In the genomic region with DNA sequence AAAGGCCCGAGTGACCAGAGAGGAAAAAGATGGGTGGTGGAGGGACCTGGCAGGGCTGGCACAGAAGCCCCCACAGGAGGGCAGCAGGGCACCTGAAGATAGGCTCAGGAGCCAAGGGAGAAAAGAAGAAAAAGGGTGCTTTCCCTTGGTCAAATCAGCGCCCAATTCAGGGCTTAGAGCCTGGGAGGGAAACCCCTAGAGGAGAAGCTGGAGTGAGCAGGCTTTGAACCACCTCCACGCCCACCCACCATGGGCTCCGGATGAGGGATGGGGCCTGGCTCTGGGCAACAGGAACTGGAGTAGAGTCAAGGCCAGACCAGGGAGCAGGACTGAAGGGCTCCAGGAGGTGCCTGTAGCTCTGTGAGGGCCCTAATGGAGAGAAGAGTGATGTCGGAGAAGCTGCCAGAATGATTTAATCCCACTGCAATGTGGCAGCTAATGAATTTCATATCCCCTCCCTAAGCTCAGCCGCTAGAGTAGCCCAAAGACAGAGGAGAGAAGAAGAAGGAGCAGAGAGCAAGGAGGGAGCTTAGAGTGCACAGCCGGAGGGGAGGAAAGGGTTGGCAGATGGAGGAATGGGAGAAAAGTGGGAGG, we compare ENCODE assay signal across 12 cellular contexts. TPM values are rescaled to one million over a fixed set of nuclear protein-coding genes. Genes with fewer than 3 reads are reported as not detected.
DNase-seq lines count a peak whose midpoint lies in the region; ATAC-seq, FAIRE-seq and TF ChIP-seq lines count a peak whose summit lies in the region.
"Had no signal": no experiment of that assay in that cellular context is flagged by ENCODE, and none has a peak within 500 bp of the region (broad histone marks: within the 10 kb centered on the region; RNA-seq: fewer than 3 reads in every experiment).

No MANE protein-coding gene starts in this region.

- H3K27ac Mint-ChIP-seq in naive thymus-derived CD4-positive, alpha-beta T cell = no peak overlapping the region
- H3K27ac Mint-ChIP-seq: activated T-cell treated with anti-CD3 and anti-CD28 coated beads, Interleukin-2, amount 50 U/mL, for 24 hours; naive thymus-derived CD8-positive, alpha-beta T cell had no signal

- H3K27me3 ChIP-seq in RWPE2 (ENCODE audit: insufficient read depth, poor library complexity, severe bottlenecking) = no peaks in the 10 kb centered on the region
- H3K27me3 ChIP-seq in sigmoid colon = no peaks in the 10 kb centered on the region
- peaks cover 4 to 21% of the 10 kb centered on the region in 2 experiments; a peak in 4 of 5 replicates for H3K27me3 ChIP-seq in HepG2 (ENCODE audit: control insufficient read depth in 1 of 2, insufficient read depth in 2 of 2, low read length in 2 of 2)
- no peaks in the 10 kb centered on the region for H3K27me3 ChIP-seq in naive thymus-derived CD4-positive, alpha-beta T cell (ENCODE audit: control insufficient read depth in 2 of 2, insufficient read depth in 2 of 2, low read length in 2 of 2)

- H3K36me3 ChIP-seq in RWPE2 (ENCODE audit: low read depth) (no peaks in the 10 kb centered on the region), sigmoid colon (no peaks in the 10 kb centered on the region), HepG2 (replicated peaks in 1 of 2; ENCODE audit: control insufficient read depth in 1 of 2, insufficient read depth in 2 of 2, low read length in 2 of 2) (no peaks in the 10 kb centered on the region)
- H3K36me3 ChIP-seq in naive thymus-derived CD4-positive, alpha-beta T cell (ENCODE audit: control insufficient read depth in 2 of 3, insufficient read depth in 3 of 3, low read length in 3 of 3) = no peaks in the 10 kb centered on the region

- peaks cover 0 to 2% (median 0%) of the 10 kb centered on the region in 11 donors for H3K9me3 Mint-ChIP-seq in naive thymus-derived CD4-positive, alpha-beta T cell
- H3K9me3 Mint-ChIP-seq: activated T-cell treated with anti-CD3 and anti-CD28 coated beads, Interleukin-2, amount 50 U/mL, for 24 hours; naive thymus-derived CD8-positive, alpha-beta T cell had no signal

- no peaks in the 10 kb centered on the region for H3K79me2 ChIP-seq in HepG2 (ENCODE audit: insufficient read depth, low read length)

- H3K9ac ChIP-seq in HepG2 (ENCODE audit: insufficient read depth, low read depth, low read length) = no peak overlapping the region

- TF ChIP-seq POLR2A in sigmoid colon (IDR thresholded peaks at IDR 0.05) (no peak), HepG2 (IDR thresholded peaks at IDR 0.05; ENCODE audit: insufficient read depth in 1 of 2, low read depth in 2 of 2, low read length in 2 of 2) (no peak)

- DNase-seq in GM03348 (ENCODE audit: low spot score) (peak; percentile 70), RWPE2 (ENCODE audit: low spot score) (no peak), Right ventricle myocardium superior (no peak), sigmoid colon (no peak), mucosa of gallbladder (ENCODE audit: low spot score) (no peak), HepG2 (ENCODE audit: low spot score) (no peak)
- DNase-seq in naive thymus-derived CD4-positive, alpha-beta T cell = no peak
- DNase-seq: activated T-cell treated with anti-CD3 and anti-CD28 coated beads, Interleukin-2, amount 50 U/mL, for 24 hours; naive thymus-derived CD8-positive, alpha-beta T cell had no signal

- TF ChIP-seq CTCF in RWPE2 (IDR thresholded peaks at IDR 0.05; ENCODE audit: poor library complexity, severe bottlenecking) (peak; percentile 27), sigmoid colon (IDR thresholded peaks at IDR 0.05) (peak in 3 of 4 experiments; percentile 14 to 44 (median 40)), HepG2 (CRISPR knock-in tag; IDR thresholded peaks at IDR 0.05) (no peak)

- no peaks in the 10 kb centered on the region for H4K20me1 ChIP-seq in HepG2 (ENCODE audit: insufficient read depth, low read length)

- peaks cover 4% of the 10 kb centered on the region for H3K4me1 ChIP-seq in RWPE2 (ENCODE audit: insufficient read depth, poor library complexity, severe bottlenecking)
- H3K4me1 ChIP-seq in sigmoid colon = peaks cover 0 to 68% (median 60%) of the 10 kb centered on the region in 4 donors
- H3K4me1 ChIP-seq in HepG2 (ENCODE audit: insufficient read depth, low read length) = no peaks in the 10 kb centered on the region
- no peaks in the 10 kb centered on the region for H3K4me1 ChIP-seq in naive thymus-derived CD4-positive, alpha-beta T cell (ENCODE audit: control insufficient read depth in 2 of 2, insufficient read depth in 2 of 2, low read length in 2 of 2)

- H3K27me3 Mint-ChIP-seq in naive thymus-derived CD4-positive, alpha-beta T cell = peaks cover 21 to 37% (median 27%) of the 10 kb centered on the region in 5 donors

- CTCF ChIA-PET in HepG2 (lab: Yijun Ruan, JAX; ENCODE audit: low intra/inter-chr PET ratio, low total read pairs) = no interaction called here
- CTCF ChIA-PET in naive thymus-derived CD4-positive, alpha-beta T cell (lab: Charles Lee) = interaction anchor here (0.5 kb wide), 1 partner anchor 298 kb away, joined by 3 read pairs; no protein-coding TSS in a partner anchor

- H3K27ac ChIP-seq in RWPE2 (ENCODE audit: poor library complexity, severe bottlenecking) = no peak overlapping the region
- H3K27ac ChIP-seq in sigmoid colon = peak overlapping the region; percentile 89 to 95 (median 94)
- no peak overlapping the region for H3K27ac ChIP-seq in HepG2 (ENCODE audit: extremely low read length, insufficient read depth, low read length)
- no peak overlapping the region for H3K27ac ChIP-seq in naive thymus-derived CD4-positive, alpha-beta T cell (ENCODE audit: low read depth, low read length)
- H3K27ac ChIP-seq: epithelial cell of prostate had no signal

- no peak overlapping the region for H2AFZ ChIP-seq in HepG2 (ENCODE audit: low read length)

- in situ Hi-C loops in HepG2 (cut with HindIII; ENCODE audit: extremely low pct_ligation_motif_present, low pct_unique_long_range_greater_than_20kb) = no loop called here

- WGBS in sigmoid colon, 2 donors = 76 to 79% methylated on average over 7 of the region's 7 CpGs
- 22% methylated on average over 7 of the region's 7 CpGs for WGBS in HepG2 (ENCODE audit: low lambda C conversion rate)

- no peak for FAIRE-seq in HepG2 (lab: Jason Lieb, UNC)

- H3K4me1 Mint-ChIP-seq in naive thymus-derived CD4-positive, alpha-beta T cell = peaks cover 0 to 3% (median 0%) of the 10 kb centered on the region in 7 donors

- POLR2A ChIA-PET in HepG2 (lab: Yijun Ruan, JAX) = no interaction called here
- POLR2A ChIA-PET in naive thymus-derived CD4-positive, alpha-beta T cell (lab: Charles Lee) = no interaction called here

- H3K4me3 Mint-ChIP-seq in naive thymus-derived CD4-positive, alpha-beta T cell = no peak overlapping the region
- H3K4me3 Mint-ChIP-seq: activated T-cell treated with anti-CD3 and anti-CD28 coated beads, Interleukin-2, amount 50 U/mL, for 24 hours; naive thymus-derived CD8-positive, alpha-beta T cell had no signal

- no TSS peak for BruUV-seq in HepG2 (replicated peaks; lab: Mats Ljungman, UMichigan)

- H3K9me3 ChIP-seq in RWPE2 (ENCODE audit: severe bottlenecking) (no peaks in the 10 kb centered on the region), sigmoid colon (no peaks in the 10 kb centered on the region), HepG2 (ENCODE audit: low read length) (no peaks in the 10 kb centered on the region)
- H3K9me3 ChIP-seq in naive thymus-derived CD4-positive, alpha-beta T cell (ENCODE audit: control insufficient read depth in 2 of 3, low read length in 3 of 3) = no peaks in the 10 kb centered on the region

- H3K36me3 Mint-ChIP-seq in naive thymus-derived CD4-positive, alpha-beta T cell = no peaks in the 10 kb centered on the region
- H3K36me3 Mint-ChIP-seq: naive thymus-derived CD8-positive, alpha-beta T cell had no signal

- TF ChIP-seq EP300 in sigmoid colon (IDR thresholded peaks at IDR 0.05) (no peak), HepG2 (IDR thresholded peaks at IDR 0.05; ENCODE audit: low read depth in 2 of 2, low read length in 2 of 2) (no peak), HepG2 (CRISPR knock-in tag; IDR thresholded peaks at IDR 0.05; ENCODE audit: borderline replicate concordance) (no peak)

- H3K4me3 ChIP-seq in RWPE2 (ENCODE audit: severe bottlenecking) = no peak overlapping the region
- no peak overlapping the region for H3K4me3 ChIP-seq in sigmoid colon
- no peak overlapping the region for H3K4me3 ChIP-seq in HepG2 (replicated peaks in 1 of 3; ENCODE audit: insufficient read depth in 1 of 3, low read depth in 2 of 3, low read length in 3 of 3)
- no peak overlapping the region for H3K4me3 ChIP-seq in naive thymus-derived CD4-positive, alpha-beta T cell (ENCODE audit: low read length)

- intact Hi-C loops in Right ventricle myocardium superior (cut with DNase I) = no loop called here
- intact Hi-C loops in sigmoid colon (cut with DNase I) = loop anchor here (1.0 to 2.0 kb wide), 2 partner anchors 23 to 185 kb away; no protein-coding TSS in a partner anchor
- intact Hi-C loops in HepG2 (cut with micrococcal nuclease; ENCODE audit: unreplicated experiment) = no loop called here
- intact Hi-C loops in naive thymus-derived CD4-positive, alpha-beta T cell (cut with micrococcal nuclease) = no loop called here

- no peak for TF ChIP-seq RAD21 in HepG2 (CRISPR knock-in tag; IDR thresholded peaks at IDR 0.05)

- H3K4me2 ChIP-seq in HepG2 (ENCODE audit: low read depth, low read length) = no peak overlapping the region

- ATAC-seq in RWPE2 (ENCODE audit: low read depth) (peak; percentile 17; the same call in 1 of the 3 replicates), Right ventricle myocardium superior (ENCODE audit: poor library complexity) (peak; percentile 23), GM21390 (IDR thresholded peaks at IDR 0.05; ENCODE audit: unreplicated experiment) (no peak), HepG2 (no peak)
- no peak for ATAC-seq in naive thymus-derived CD4-positive, alpha-beta T cell
- ATAC-seq: naive thymus-derived CD8-positive, alpha-beta T cell had no signal

RNA-seq across cellular contexts. Expression of a gene that starts 12.0 kb away (rescaled TPM):
- total RNA-seq in Right ventricle myocardium superior (22.9 TPM), sigmoid colon (100 to 1,000 TPM in 1 of 4 donors, 10 to 100 TPM in 3; 45.7 to 133 (median 77.9) TPM), mucosa of gallbladder (72.1 TPM), HepG2 (2016; rRNA removed; fragmentation: Illumina TruSeq; extraction: Trizol) (not detected in 2 replicates)
- polyA plus RNA-seq in sigmoid colon (10 to 100 TPM in 1 of 3 donors, 1 to 10 TPM in 1, under 1 TPM in 1; 0.92 to 15.1 (median 7.2) TPM), HepG2 (2011; rRNA removed) (not detected in 2 replicates)
- not detected in 2 replicates for total RNA-seq in HepG2 (2016; cell fraction: cytosol; rRNA removed; fragmentation: Illumina TruSeq; extraction: Trizol; ENCODE audit: low read depth)
- total RNA-seq in HepG2 (2016; cell fraction: insoluble cytoplasmic fraction; rRNA removed; fragmentation: Illumina TruSeq; extraction: Trizol) = not detected in 2 replicates
- not detected in 2 replicates for total RNA-seq in HepG2 (2016; cell fraction: membrane; rRNA removed; fragmentation: Illumina TruSeq; extraction: Trizol)
- total RNA-seq in HepG2 (2016; cell fraction: nucleus; rRNA removed; fragmentation: Illumina TruSeq; extraction: Trizol) = not detected in 2 replicates
- polyA plus RNA-seq in HepG2 (2011; cell fraction: cytosol; rRNA removed) = not detected in 2 replicates
- polyA plus RNA-seq in HepG2 (2011; cell fraction: nucleus; rRNA removed) = not detected in 2 replicates
- polyA plus RNA-seq in HepG2 (2012) = not detected in 2 replicates
- not detected in 2 replicates for polyA plus RNA-seq in HepG2 (2016; cell fraction: cytosol; fragmentation: Illumina TruSeq; extraction: Trizol; ENCODE audit: low read depth)
- not detected in 2 replicates for polyA plus RNA-seq in HepG2 (2016; cell fraction: insoluble cytoplasmic fraction; fragmentation: Illumina TruSeq; extraction: Trizol; ENCODE audit: low read depth)
- not detected in 2 replicates for polyA plus RNA-seq in HepG2 (2016; cell fraction: membrane; fragmentation: Illumina TruSeq; extraction: Trizol; ENCODE audit: low read depth)
- polyA plus RNA-seq in HepG2 (2016; cell fraction: nucleus; fragmentation: Illumina TruSeq; extraction: Trizol; ENCODE audit: insufficient read depth, low read depth) = not detected in 2 replicates
- 0.05 TPM in 1 of 2 replicates, not detected in the other for polyA minus RNA-seq in HepG2 (2011; rRNA and poly(A)+ RNA removed; ENCODE audit: low replicate concordance)
- not detected in 2 replicates for polyA minus RNA-seq in HepG2 (2011; cell fraction: cytosol; rRNA and poly(A)+ RNA removed)
- polyA minus RNA-seq in HepG2 (2011; cell fraction: nucleus; rRNA and poly(A)+ RNA removed) = not detected in 2 replicates
- not detected for total RNA-seq in naive thymus-derived CD4-positive, alpha-beta T cell
- not detected for polyA plus RNA-seq in naive thymus-derived CD4-positive, alpha-beta T cell
- total RNA-seq: naive thymus-derived CD8-positive, alpha-beta T cell had no signal
- polyA plus RNA-seq: naive thymus-derived CD8-positive, alpha-beta T cell had no signal

RNA-seq across cellular contexts. Expression of a gene that starts 30.4 kb away (rescaled TPM):
- total RNA-seq in Right ventricle myocardium superior = not detected
- not detected for total RNA-seq in sigmoid colon
- polyA plus RNA-seq in sigmoid colon = not detected
- not detected for total RNA-seq in mucosa of gallbladder
- not detected in 2 replicates for total RNA-seq in HepG2 (2016; rRNA removed; fragmentation: Illumina TruSeq; extraction: Trizol)
- total RNA-seq in HepG2 (2016; cell fraction: cytosol; rRNA removed; fragmentation: Illumina TruSeq; extraction: Trizol; ENCODE audit: low read depth) = not detected in 2 replicates
- total RNA-seq in HepG2 (2016; cell fraction: insoluble cytoplasmic fraction; rRNA removed; fragmentation: Illumina TruSeq; extraction: Trizol) = not detected in 2 replicates
- total RNA-seq in HepG2 (2016; cell fraction: membrane; rRNA removed; fragmentation: Illumina TruSeq; extraction: Trizol) = not detected in 2 replicates
- total RNA-seq in HepG2 (2016; cell fraction: nucleus; rRNA removed; fragmentation: Illumina TruSeq; extraction: Trizol) = not detected in 2 replicates
- polyA plus RNA-seq in HepG2 (2011; rRNA removed) = not detected in 2 replicates
- polyA plus RNA-seq in HepG2 (2011; cell fraction: cytosol; rRNA removed) = not detected in 2 replicates
- not detected in 2 replicates for polyA plus RNA-seq in HepG2 (2011; cell fraction: nucleus; rRNA removed)
- polyA plus RNA-seq in HepG2 (2012) = not detected in 2 replicates
- polyA plus RNA-seq in HepG2 (2016; cell fraction: cytosol; fragmentation: Illumina TruSeq; extraction: Trizol; ENCODE audit: low read depth) = not detected in 2 replicates
- not detected in 2 replicates for polyA plus RNA-seq in HepG2 (2016; cell fraction: insoluble cytoplasmic fraction; fragmentation: Illumina TruSeq; extraction: Trizol; ENCODE audit: low read depth)
- polyA plus RNA-seq in HepG2 (2016; cell fraction: membrane; fragmentation: Illumina TruSeq; extraction: Trizol; ENCODE audit: low read depth) = not detected in 2 replicates
- polyA plus RNA-seq in HepG2 (2016; cell fraction: nucleus; fragmentation: Illumina TruSeq; extraction: Trizol; ENCODE audit: insufficient read depth, low read depth) = not detected in 2 replicates
- not detected in 2 replicates for polyA minus RNA-seq in HepG2 (2011; rRNA and poly(A)+ RNA removed; ENCODE audit: low replicate concordance)
- not detected in 2 replicates for polyA minus RNA-seq in HepG2 (2011; cell fraction: cytosol; rRNA and poly(A)+ RNA removed)
- not detected in 2 replicates for polyA minus RNA-seq in HepG2 (2011; cell fraction: nucleus; rRNA and poly(A)+ RNA removed)
- total RNA-seq in naive thymus-derived CD4-positive, alpha-beta T cell = not detected
- polyA plus RNA-seq in naive thymus-derived CD4-positive, alpha-beta T cell = not detected
- total RNA-seq: naive thymus-derived CD8-positive, alpha-beta T cell; SK-MEL-5 had no signal
- polyA plus RNA-seq: naive thymus-derived CD8-positive, alpha-beta T cell had no signal

Comparison
In these comparisons a context has a peak if more than half of its experiments do, and no peak if none do; other contexts are left out.
1. ATAC-seq: peak in RWPE2 (single experiment) and Right ventricle myocardium superior (single experiment); none in GM21390 (single experiment), HepG2 (single experiment) and naive thymus-derived CD4-positive, alpha-beta T cell (single experiment).
2. H3K27ac ChIP-seq: peak in sigmoid colon (4 of 4); none in RWPE2 (single experiment), HepG2 (single experiment) and naive thymus-derived CD4-positive, alpha-beta T cell (single experiment).
3. RNA of a gene that starts 12.0 kb away (total RNA-seq): 45.7 to 133 TPM in sigmoid colon, 72.1 TPM in mucosa of gallbladder (single experiment) and 22.9 TPM in Right ventricle myocardium superior (single experiment); not detected in HepG2 and not detected in naive thymus-derived CD4-positive, alpha-beta T cell; every median in the first group is over 10 times any median in the second.